In the genomic region with DNA sequence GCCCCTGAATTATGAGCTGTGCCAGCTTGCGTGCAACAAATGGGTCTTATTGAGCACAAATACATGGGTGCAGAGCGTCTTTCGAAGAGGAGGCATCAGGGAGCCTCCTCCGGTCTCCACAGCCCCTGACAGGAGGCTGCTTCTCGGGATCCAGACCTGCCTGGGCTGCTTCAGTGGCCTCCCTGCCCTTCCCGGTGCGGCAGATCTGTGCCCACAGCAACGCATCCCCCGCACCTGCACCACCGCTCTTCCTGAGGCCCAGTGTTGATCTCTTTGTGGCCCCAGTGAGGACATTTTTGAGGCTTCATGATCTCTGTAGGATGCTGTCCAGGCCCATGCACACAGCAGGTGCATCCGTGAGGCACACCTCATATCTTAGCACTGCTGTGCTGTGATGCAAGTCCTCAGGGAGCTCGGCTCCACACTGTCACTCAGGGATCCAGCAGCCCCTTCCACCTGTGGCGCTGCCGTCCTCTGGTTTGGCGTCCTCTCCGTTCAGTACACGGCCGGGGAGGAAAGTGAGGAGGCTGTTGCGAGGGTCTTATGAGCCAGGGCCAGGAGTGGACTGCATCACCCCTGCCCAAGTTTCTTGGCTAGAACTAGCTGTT, we compare ENCODE assay signal across 36 cellular contexts. TPM values are rescaled to one million over a fixed set of nuclear protein-coding genes. Genes with fewer than 3 reads are reported as not detected.
DNase-seq lines count a peak whose midpoint lies in the region; ATAC-seq, FAIRE-seq and TF ChIP-seq lines count a peak whose summit lies in the region.
"Had no signal": no experiment of that assay in that cellular context is flagged by ENCODE, and none has a peak within 500 bp of the region (broad histone marks: within the 10 kb centered on the region; RNA-seq: fewer than 3 reads in every experiment).

No MANE protein-coding gene starts in this region.

- H3K4me3 ChIP-seq in BLaER1 (peak overlapping the region; percentile 73), SK-N-MC (peak overlapping the region; percentile 75), hepatocyte (no peak overlapping the region)
- no peak overlapping the region for H3K4me3 ChIP-seq in naive thymus-derived CD4-positive, alpha-beta T cell (ENCODE audit: low read length)
- H3K4me3 ChIP-seq: left lung, smooth muscle cell, uterus had no signal

- no peak overlapping the region for H2BK20ac ChIP-seq in H9 (ENCODE audit: low read depth, low read length, poor library complexity, severe bottlenecking)

- H3K79me2 ChIP-seq in H9 (ENCODE audit: insufficient read depth, low read length), result no peaks in the 10 kb centered on the region
- no peaks in the 10 kb centered on the region for H3K79me2 ChIP-seq in hepatocyte

- H3K9me3 ChIP-seq in BLaER1, result peaks cover 11% of the 10 kb centered on the region
- no peaks in the 10 kb centered on the region for H3K9me3 ChIP-seq in H9 (ENCODE audit: control insufficient read depth, low read depth, low read length)
- H3K9me3 ChIP-seq in SK-N-MC (ENCODE audit: low read depth, low read length), result no peaks in the 10 kb centered on the region
- H3K9me3 ChIP-seq in naive thymus-derived CD4-positive, alpha-beta T cell (ENCODE audit: control insufficient read depth in 2 of 3, low read length in 3 of 3), result peaks cover 0 to 3% (median 0%) of the 10 kb centered on the region in 3 experiments
- no peaks in the 10 kb centered on the region for H3K9me3 ChIP-seq in hepatocyte (ENCODE audit: low read depth)
- H3K9me3 ChIP-seq: uterus had no signal

- WGBS in H9 (ENCODE audit: extremely low coverage, insufficient read length, low lambda C conversion rate), result no CpG with 5 or more reads among the region's 19 CpGs
- WGBS in hepatocyte (ENCODE audit: low lambda C conversion rate, missing lambda C conversion rate), result 94% methylated on average over 19 of the region's 19 CpGs

- H2AK5ac ChIP-seq in H9 (ENCODE audit: insufficient read length, low read length), result no peak overlapping the region

- no peak overlapping the region for H3K18ac ChIP-seq in H9 (ENCODE audit: insufficient read length, low read depth, low read length)

- POLR2A ChIA-PET in naive thymus-derived CD4-positive, alpha-beta T cell (lab: Charles Lee), result no interaction called here

- CTCF ChIA-PET in naive thymus-derived CD4-positive, alpha-beta T cell (lab: Charles Lee), result no interaction called here

- no peak overlapping the region for H4K91ac ChIP-seq in H9 (ENCODE audit: insufficient read length, low read depth, low read length)

- H2BK12ac ChIP-seq in H9 (ENCODE audit: insufficient read length, low read depth, low read length), result no peak overlapping the region

- no peak for DNase-seq in H9
- DNase-seq in SK-N-MC (ENCODE audit: low read depth, low spot score), result no peak
- DNase-seq in naive thymus-derived CD4-positive, alpha-beta T cell, result no peak
- DNase-seq in hepatocyte (ENCODE audit: low spot score), result no peak
- no peak for DNase-seq in HTR-8/SVneo (ENCODE audit: insufficient read length, low spot score)
- DNase-seq: activated CD4-positive, alpha-beta T cell treated with anti-CD3 and anti-CD28 coated beads, Interleukin-2, amount 50 U/mL, for 48 hours; activated CD4-positive, CD25-positive, alpha-beta regulatory T cell treated with anti-CD3 and anti-CD28 coated beads, Interleukin-2, amount 50 U/mL, for 72 hours; activated naive CD4-positive, alpha-beta T cell; activated naive CD8-positive, alpha-beta T cell treated with anti-CD3 and anti-CD28 coated beads, Interleukin-2, amount 50 U/mL, for 24 hours; activated T-cell treated with anti-CD3 and anti-CD28 coated beads, Interleukin-2, amount 50 U/mL, for 48 hours; Calu3; DMS79; effector memory CD8-positive, alpha-beta T cell; GDM1; GOT3; mesenchymal stem cell; NCI-H1092; NCI-H1694; NCI-H446 treated with DMSO at 0.1 percent for 48 hours; NCI-H82; stimulated activated CD4-positive, alpha-beta T cell treated with anti-CD3 and anti-CD28 coated beads, Interleukin-1b, Interleukin-23, amount 100 ng/mL, for 48 hours; stimulated activated naive CD8-positive, alpha-beta T cell treated with anti-CD3 and anti-CD28 coated beads, Interleukin-15, Interleukin-2, amounts not matched to agents 100 U/mL and 50 U/mL, for 24 hours; uterus had no signal

- H4K20me1 ChIP-seq in BLaER1, result peaks cover 54% of the 10 kb centered on the region
- H4K20me1 ChIP-seq in H9 (ENCODE audit: control insufficient read depth, insufficient read depth, insufficient read length), result no peaks in the 10 kb centered on the region
- H4K20me1 ChIP-seq in hepatocyte (ENCODE audit: insufficient read depth, poor library complexity, severe bottlenecking), result no peaks in the 10 kb centered on the region

- H2BK5ac ChIP-seq in H9 (ENCODE audit: insufficient read length, low read length), result no peak overlapping the region

- H3K4me1 Mint-ChIP-seq in H9, result peaks cover 45 to 58% of the 10 kb centered on the region in 2 experiments
- H3K4me1 Mint-ChIP-seq in naive thymus-derived CD4-positive, alpha-beta T cell, result peaks cover 26 to 65% (median 56%) of the 10 kb centered on the region in 7 donors

- H3K14ac ChIP-seq in H9 (ENCODE audit: insufficient read depth, low read length), result no peak overlapping the region

- no peak overlapping the region for H3T11ph ChIP-seq in H9 (ENCODE audit: low read length)

- no peak overlapping the region for H3K56ac ChIP-seq in H9 (ENCODE audit: insufficient read length, low read depth, low read length)

- H3K36me3 Mint-ChIP-seq in H9 (ENCODE audit: insufficient read depth in 1 of 3, low read depth in 3 of 3), result peaks cover 2 to 19% (median 6%) of the 10 kb centered on the region in 3 experiments; a peak in 6 of 7 replicates
- peaks cover 0 to 38% (median 22%) of the 10 kb centered on the region in 5 donors for H3K36me3 Mint-ChIP-seq in naive thymus-derived CD4-positive, alpha-beta T cell

- TF ChIP-seq CTCF in H9 (conservative IDR thresholded peaks at IDR 0.05) (no peak), hepatocyte (IDR thresholded peaks at IDR 0.05; ENCODE audit: poor library complexity) (no peak)

- H3K79me1 ChIP-seq in H9 (ENCODE audit: insufficient read depth, low read depth, low read length, poor library complexity, severe bottlenecking), result no peaks in the 10 kb centered on the region

- peaks cover 14% of the 10 kb centered on the region in 2 experiments for H3K9me3 Mint-ChIP-seq in H9
- H3K9me3 Mint-ChIP-seq in naive thymus-derived CD4-positive, alpha-beta T cell, result peaks cover 0 to 4% (median 0%) of the 10 kb centered on the region in 11 donors
- H3K9me3 Mint-ChIP-seq: activated naive CD8-positive, alpha-beta T cell treated with anti-CD3 and anti-CD28 coated beads, Interleukin-2, amount 50 U/mL, for 24 hours; effector memory CD8-positive, alpha-beta T cell; T-helper 1 cell treated with Interleukin-12 subunit alpha and Interleukin-12 subunit beta and Interleukin-4 antibody, amounts not matched to agents 30 μg/mL and 1 μg/mL, for 36 hours had no signal

- H4K5ac ChIP-seq in H9 (ENCODE audit: insufficient read length, low read depth, low read length), result no peak overlapping the region

- no peak for ATAC-seq in naive thymus-derived CD4-positive, alpha-beta T cell
- no peak for ATAC-seq in HG02970 (IDR thresholded peaks at IDR 0.05; ENCODE audit: low FRiP score, unreplicated experiment)
- ATAC-seq: activated naive CD8-positive, alpha-beta T cell treated with anti-CD3 and anti-CD28 coated beads, Interleukin-2, amount 50 U/mL, for 24 hours; effector memory CD8-positive, alpha-beta T cell; left lung; stimulated activated naive CD8-positive, alpha-beta T cell treated with anti-CD3 and anti-CD28 coated beads, Interleukin-15, Interleukin-2, amounts not matched to agents 100 U/mL and 50 U/mL, for 24 hours had no signal

- H3K9ac ChIP-seq in BLaER1 (peak overlapping the region; percentile 64; the same call in 1 of the 2 replicates), H9 (ENCODE audit: extremely low read depth, insufficient read length, low read length) (no peak overlapping the region), SK-N-MC (ENCODE audit: insufficient read length) (no peak overlapping the region)

- no peak overlapping the region for H3K23ac ChIP-seq in H9 (ENCODE audit: insufficient read length, low read depth, low read length)

- no peak overlapping the region for H3K4me3 Mint-ChIP-seq in H9
- peak overlapping the region in 1 of 10 donors; percentile 34 for H3K4me3 Mint-ChIP-seq in naive thymus-derived CD4-positive, alpha-beta T cell
- H3K4me3 Mint-ChIP-seq: activated naive CD8-positive, alpha-beta T cell treated with anti-CD3 and anti-CD28 coated beads, Interleukin-2, amount 50 U/mL, for 24 hours; CD14-positive monocyte; effector memory CD8-positive, alpha-beta T cell; T-helper 1 cell treated with Interleukin-12 subunit alpha and Interleukin-12 subunit beta and Interleukin-4 antibody, amounts not matched to agents 30 μg/mL and 1 μg/mL, for 36 hours had no signal

- H2BK15ac ChIP-seq in H9 (ENCODE audit: low read depth, low read length), result no peak overlapping the region

- no peak for FAIRE-seq in HTR-8/SVneo (lab: Jason Lieb, UNC)
- FAIRE-seq: astrocyte, islet of Langerhans, TTC549 had no signal

- H3K27ac ChIP-seq in BLaER1 (peak overlapping the region; percentile 99), H9 (ENCODE audit: insufficient read length, low read depth, low read length) (no peak overlapping the region), SK-N-MC (peak overlapping the region; percentile 90), hepatocyte (no peak overlapping the region)
- no peak overlapping the region for H3K27ac ChIP-seq in naive thymus-derived CD4-positive, alpha-beta T cell (ENCODE audit: low read depth, low read length)
- H3K27ac ChIP-seq: left lung, uterus had no signal

- H3K9me2 ChIP-seq in hepatocyte (replicated peaks; ENCODE audit: insufficient read depth), result no peaks in the 10 kb centered on the region

- no peak overlapping the region for H2BK120ac ChIP-seq in H9 (ENCODE audit: low read depth, low read length, poor library complexity, severe bottlenecking)

- H3K4ac ChIP-seq in H9 (ENCODE audit: low read depth, low read length), result no peak overlapping the region

- H2AFZ ChIP-seq in H9 (ENCODE audit: low read length) (no peak overlapping the region), hepatocyte (no peak overlapping the region)

- H3K36me3 ChIP-seq in BLaER1 (peaks cover 57% of the 10 kb centered on the region), SK-N-MC (ENCODE audit: insufficient read depth, low read length) (peaks cover 34% of the 10 kb centered on the region), hepatocyte (replicated peaks; ENCODE audit: insufficient read depth, low read depth) (no peaks in the 10 kb centered on the region)
- H3K36me3 ChIP-seq in naive thymus-derived CD4-positive, alpha-beta T cell (ENCODE audit: control insufficient read depth in 2 of 3, insufficient read depth in 3 of 3, low read length in 3 of 3), result peaks cover 0 to 42% (median 0%) of the 10 kb centered on the region in 3 experiments
- H3K36me3 ChIP-seq: left lung, uterus had no signal

- peaks cover 93% of the 10 kb centered on the region for H3K4me1 ChIP-seq in BLaER1
- H3K4me1 ChIP-seq in H9 (ENCODE audit: insufficient read depth, low read length), result peaks cover 3% of the 10 kb centered on the region; the same call in 1 of the 2 replicates
- peaks cover 17 to 18% of the 10 kb centered on the region in 2 donors for H3K4me1 ChIP-seq in naive thymus-derived CD4-positive, alpha-beta T cell (ENCODE audit: control insufficient read depth in 2 of 2, insufficient read depth in 2 of 2, low read length in 2 of 2)
- peaks cover 20% of the 10 kb centered on the region for H3K4me1 ChIP-seq in hepatocyte (ENCODE audit: insufficient read depth)

- H3K27me3 Mint-ChIP-seq in H9 (ENCODE audit: low read depth), result no peaks in the 10 kb centered on the region; the same call in 1 of the 2 replicates
- no peaks in the 10 kb centered on the region for H3K27me3 Mint-ChIP-seq in naive thymus-derived CD4-positive, alpha-beta T cell
- H3K27me3 Mint-ChIP-seq: activated naive CD8-positive, alpha-beta T cell treated with anti-CD3 and anti-CD28 coated beads, Interleukin-2, amount 50 U/mL, for 24 hours; effector memory CD8-positive, alpha-beta T cell had no signal

- peak overlapping the region; percentile 29 to 62 (median 48); a peak in 2 of 7 replicates for H3K27ac Mint-ChIP-seq in H9
- peak overlapping the region in 5 of 9 donors; percentile 65 to 81 (median 69) for H3K27ac Mint-ChIP-seq in naive thymus-derived CD4-positive, alpha-beta T cell
- H3K27ac Mint-ChIP-seq: activated naive CD8-positive, alpha-beta T cell treated with anti-CD3 and anti-CD28 coated beads, Interleukin-2, amount 50 U/mL, for 24 hours; T-helper 1 cell treated with Interleukin-12 subunit alpha and Interleukin-12 subunit beta and Interleukin-4 antibody, amounts not matched to agents 30 μg/mL and 1 μg/mL, for 36 hours had no signal

- no peaks in the 10 kb centered on the region for H3K23me2 ChIP-seq in H9 (ENCODE audit: insufficient read length, low read depth, low read length, poor library complexity, severe bottlenecking)

- intact Hi-C loops in naive thymus-derived CD4-positive, alpha-beta T cell (cut with micrococcal nuclease), result loop anchor here (10.0 kb wide), 2 partner anchors 782 to 1322 kb away; partner anchors contain the start of genes DUSP28 (in 1 of the 2), MTERF4 (in 1 of the 2) and RNPEPL1 (in 1 of the 2)

- no peak overlapping the region for H4K8ac ChIP-seq in H9 (replicated peaks; ENCODE audit: insufficient read length, low read depth, low read length)

- no peaks in the 10 kb centered on the region for H3K27me3 ChIP-seq in BLaER1
- no peaks in the 10 kb centered on the region for H3K27me3 ChIP-seq in H9 (ENCODE audit: insufficient read depth, low read length)
- no peaks in the 10 kb centered on the region for H3K27me3 ChIP-seq in naive thymus-derived CD4-positive, alpha-beta T cell (ENCODE audit: control insufficient read depth in 2 of 2, insufficient read depth in 2 of 2, low read length in 2 of 2)
- no peaks in the 10 kb centered on the region for H3K27me3 ChIP-seq in hepatocyte
- H3K27me3 ChIP-seq: left lung, uterus had no signal

- H3K4me2 ChIP-seq in BLaER1 (peak overlapping the region; percentile 98), H9 (ENCODE audit: insufficient read depth, insufficient read length, low read length) (no peak overlapping the region), hepatocyte (no peak overlapping the region)
- H3K4me2 ChIP-seq: smooth muscle cell had no signal

RNA-seq across cellular contexts. Expression of gene RTP5, which starts 17.4 kb away (rescaled TPM):
- total RNA-seq in H9 (2021) (not detected in 2 replicates), hepatocyte (not detected in 2 replicates)
- under 1 TPM in 1 of 5 experiments, not detected in 4; 0.54 TPM for total RNA-seq in naive thymus-derived CD4-positive, alpha-beta T cell
- polyA plus RNA-seq in naive thymus-derived CD4-positive, alpha-beta T cell, result not detected
- polyA plus RNA-seq in hepatocyte, result not detected in 2 replicates
- total RNA-seq: astrocyte, Calu3, epithelial cell of proximal tubule, glomerular endothelial cell, M059J, SK-MEL-5, smooth muscle cell had no signal
- polyA plus RNA-seq: CD14-positive monocyte, smooth muscle cell had no signal

RNA-seq across cellular contexts. Expression of gene PDCD1, which starts 28.2 kb away (rescaled TPM):
- total RNA-seq in H9 (2021) (1.4 and 1.6 TPM in 2 replicates), hepatocyte (not detected in 2 replicates)
- total RNA-seq in naive thymus-derived CD4-positive, alpha-beta T cell, result 1 to 10 TPM in 2 of 5 experiments, under 1 TPM in 1, not detected in 2; 0.56 to 9.4 (median 1.1) TPM
- under 1 TPM; 0.24 to 0.85 TPM for polyA plus RNA-seq in naive thymus-derived CD4-positive, alpha-beta T cell
- polyA plus RNA-seq in hepatocyte, result 0.44 and 0.84 TPM in 2 replicates
- total RNA-seq: astrocyte, Calu3, glomerular endothelial cell, M059J, SK-MEL-5, smooth muscle cell had no signal
- polyA plus RNA-seq: smooth muscle cell had no signal

Comparison
In these comparisons a context has a peak if more than half of its experiments do, and no peak if none do; other contexts are left out.
1. H3K27ac ChIP-seq: peak in BLaER1 (single experiment) and SK-N-MC (single experiment); none in H9 (single experiment), naive thymus-derived CD4-positive, alpha-beta T cell (single experiment) and hepatocyte (single experiment).
2. H3K4me3 ChIP-seq: peak in BLaER1 (single experiment) and SK-N-MC (single experiment); none in naive thymus-derived CD4-positive, alpha-beta T cell (single experiment) and hepatocyte (single experiment).